ENCODE assay signal across 23 cellular contexts in the genomic region with DNA sequence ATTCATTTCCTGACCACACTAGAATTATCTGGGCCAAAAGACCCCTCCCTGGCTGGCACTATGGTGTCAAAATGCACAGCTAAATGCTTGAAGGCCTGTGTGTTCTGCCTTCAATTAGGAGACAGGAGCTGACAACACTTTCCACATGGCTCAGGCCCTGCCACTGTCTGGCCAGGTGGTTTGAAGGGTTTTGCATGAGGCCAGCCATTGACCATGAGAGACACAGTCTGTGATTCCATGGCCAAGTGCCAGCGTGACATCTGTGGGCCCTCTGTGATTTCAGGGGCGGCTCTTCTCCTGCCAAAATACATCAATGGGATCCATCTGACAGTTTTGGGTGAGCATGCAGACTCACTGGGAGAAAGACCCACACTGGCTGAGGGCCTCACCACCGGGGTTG.
"Had no signal": no experiment of that assay in that cellular context is flagged by ENCODE, and none has a peak within 500 bp of the region (broad histone marks: within the 10 kb centered on the region; RNA-seq: fewer than 3 reads in every experiment).

No MANE protein-coding gene starts in this region.

- H3K27ac Mint-ChIP-seq: activated B cell treated with CpG ODN at 0.5 μM for 24 hours; activated CD4-positive, alpha-beta T cell treated with anti-CD3 and anti-CD28 coated beads for 36 hours; activated naive CD4-positive, alpha-beta T cell treated with anti-CD3 and anti-CD28 coated beads, Interleukin-2, amount 50 U/mL, for 72 hours; activated T-cell treated with anti-CD3 and anti-CD28 coated beads, Interleukin-2, amount 50 U/mL, for 24 hours; activated T-helper 17 cell treated with anti-CD3 and anti-CD28 coated beads, Interleukin-2, amount 50 U/mL, for 72 hours; memory B cell; neural progenitor cell; stimulated activated effector memory CD8-positive, alpha-beta T cell treated with anti-CD3 and anti-CD28 coated beads, Interleukin-12 subunit alpha, Interleukin-12 subunit beta, amount 100 ng/mL, for 72 hours; stimulated activated naive CD8-positive, alpha-beta T cell treated with anti-CD3 and anti-CD28 coated beads, Interleukin-15, amount 100 ng/mL, for 72 hours had no signal

- H3K9me3 Mint-ChIP-seq: activated T-cell treated with anti-CD3 and anti-CD28 coated beads, Interleukin-2, amount 50 U/mL, for 24 hours; activated T-helper 17 cell treated with anti-CD3 and anti-CD28 coated beads, Interleukin-2, amount 50 U/mL, for 72 hours; stimulated activated effector memory CD8-positive, alpha-beta T cell treated with anti-CD3 and anti-CD28 coated beads, Interleukin-12 subunit alpha, Interleukin-12 subunit beta, amount 100 ng/mL, for 72 hours; stimulated activated naive CD8-positive, alpha-beta T cell treated with anti-CD3 and anti-CD28 coated beads, Interleukin-15, amount 100 ng/mL, for 72 hours had no signal

- ATAC-seq: activated CD4-positive, alpha-beta T cell treated with anti-CD3 and anti-CD28 coated beads for 36 hours; activated naive CD4-positive, alpha-beta T cell treated with anti-CD3 and anti-CD28 coated beads, Interleukin-2, amount 50 U/mL, for 72 hours; activated T-helper 17 cell treated with anti-CD3 and anti-CD28 coated beads, Interleukin-2, amount 50 U/mL, for 72 hours; heart right ventricle; left cardiac atrium; sciatic nerve; stimulated activated effector memory CD8-positive, alpha-beta T cell treated with anti-CD3 and anti-CD28 coated beads, Interleukin-12 subunit alpha, Interleukin-12 subunit beta, amount 100 ng/mL, for 72 hours; stimulated activated naive CD8-positive, alpha-beta T cell treated with anti-CD3 and anti-CD28 coated beads, Interleukin-15, amount 100 ng/mL, for 72 hours had no signal

- H3K36me3 Mint-ChIP-seq: activated naive CD4-positive, alpha-beta T cell treated with anti-CD3 and anti-CD28 coated beads, Interleukin-2, amount 50 U/mL, for 72 hours; memory B cell; neural progenitor cell; stimulated activated effector memory CD8-positive, alpha-beta T cell treated with anti-CD3 and anti-CD28 coated beads, Interleukin-12 subunit alpha, Interleukin-12 subunit beta, amount 100 ng/mL, for 72 hours had no signal

- H3K4me3 ChIP-seq: heart right ventricle, neural progenitor cell, tibial nerve had no signal

- H3K4me3 Mint-ChIP-seq: activated B cell treated with CpG ODN at 0.5 μM for 24 hours; activated CD4-positive, alpha-beta T cell treated with anti-CD3 and anti-CD28 coated beads for 36 hours; activated T-cell treated with anti-CD3 and anti-CD28 coated beads, Interleukin-2, amount 50 U/mL, for 24 hours; activated T-helper 17 cell treated with anti-CD3 and anti-CD28 coated beads, Interleukin-2, amount 50 U/mL, for 72 hours; memory B cell; neural progenitor cell; stimulated activated effector memory CD8-positive, alpha-beta T cell treated with anti-CD3 and anti-CD28 coated beads, Interleukin-12 subunit alpha, Interleukin-12 subunit beta, amount 100 ng/mL, for 72 hours; stimulated activated naive CD8-positive, alpha-beta T cell treated with anti-CD3 and anti-CD28 coated beads, Interleukin-15, amount 100 ng/mL, for 72 hours had no signal

- H3K4me1 Mint-ChIP-seq: activated B cell treated with CpG ODN at 0.5 μM for 24 hours; activated CD4-positive, alpha-beta T cell treated with anti-CD3 and anti-CD28 coated beads for 36 hours; activated T-helper 17 cell treated with anti-CD3 and anti-CD28 coated beads, Interleukin-2, amount 50 U/mL, for 72 hours; memory B cell; stimulated activated effector memory CD8-positive, alpha-beta T cell treated with anti-CD3 and anti-CD28 coated beads, Interleukin-12 subunit alpha, Interleukin-12 subunit beta, amount 100 ng/mL, for 72 hours; stimulated activated naive CD8-positive, alpha-beta T cell treated with anti-CD3 and anti-CD28 coated beads, Interleukin-15, amount 100 ng/mL, for 72 hours had no signal

- DNase-seq: activated B cell treated with CpG ODN at 0.5 μM for 24 hours; activated CD4-positive, alpha-beta T cell treated with anti-CD3 and anti-CD28 coated beads for 36 hours; activated CD4-positive, alpha-beta T cell treated with anti-CD3 and anti-CD28 coated beads, Interleukin-2, amount 50 U/mL, for 4 hours; activated CD8-positive, alpha-beta memory T cell treated with anti-CD3 and anti-CD28 coated beads for 24 hours; activated CD8-positive, alpha-beta memory T cell treated with anti-CD3 and anti-CD28 coated beads, Interleukin-2, amount 50 U/mL, for 4 hours; activated T-cell treated with anti-CD3 and anti-CD28 coated beads, Interleukin-2, amount 50 U/mL, for 24 hours; aorta; central memory CD4-positive, alpha-beta T cell; heart right ventricle; islet precursor cell; left cardiac atrium; posterior cingulate gyrus; small intestine; stimulated activated CD4-positive, alpha-beta T cell treated with anti-CD3 and anti-CD28 coated beads, Interleukin-2, amount 100 ng/mL, for 24 hours; stimulated activated naive CD8-positive, alpha-beta T cell treated with anti-CD3 and anti-CD28 coated beads, Interleukin-15, amount 100 ng/mL, for 72 hours; T1000 had no signal
